2 cellular contexts compared by ENCODE assay signal in genomic region chr13:66509176-66509575, GRCh38.
TF ChIP-seq lines count a peak whose summit lies in the region.

No MANE protein-coding gene starts in this region.

TF ChIP-seq in SK-N-SH, 30 proteins besides CTCF, POLR2A, EP300 and RAD21 (continued from another document):
- TF ChIP-seq USF2 (IDR thresholded peaks at IDR 0.05; ENCODE audit: borderline replicate concordance, low read depth, low read length) (no peak), ELF1 (IDR thresholded peaks at IDR 0.05) (no peak)

TF ChIP-seq in SK-N-SH treated with all-trans-retinoic acid at 6 μM for 48 hours, 23 proteins besides CTCF, POLR2A, EP300 and RAD21 (continued from another document):
- no peak for TF ChIP-seq POU6F1 (CRISPR knock-in tag; IDR thresholded peaks at IDR 0.05; ENCODE audit: borderline replicate concordance, low read depth)
TF ChIP-seq in SK-N-SH treated with all-trans-retinoic acid at 6 μM for 48 hours: peak in this region for 0.
